In the genomic region with DNA sequence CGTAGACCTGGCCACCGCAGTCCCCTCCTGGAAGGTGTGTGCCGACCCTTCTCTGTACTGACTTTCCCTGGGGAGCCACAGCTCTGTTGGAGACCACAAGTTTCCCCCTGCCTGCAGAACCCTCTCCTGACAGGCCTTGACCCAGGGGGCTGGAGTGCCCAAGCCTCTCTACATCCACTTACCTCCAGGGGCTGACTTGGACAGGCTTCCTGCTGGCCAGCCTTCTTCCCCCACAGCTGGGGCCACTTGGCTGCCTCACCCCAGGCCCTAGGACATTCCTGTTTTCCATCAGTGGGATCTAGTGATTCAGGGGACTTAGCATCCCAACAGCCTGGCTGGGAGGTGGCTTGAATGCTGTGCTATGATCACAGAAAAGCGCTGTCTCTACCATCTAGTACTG, we compare ENCODE assay signal across 30 cellular contexts. TPM values are rescaled to one million over a fixed set of nuclear protein-coding genes. Genes with fewer than 3 reads are reported as not detected.
"Had no signal": no experiment of that assay in that cellular context is flagged by ENCODE, and none has a peak within 500 bp of the region (broad histone marks: within the 10 kb centered on the region; RNA-seq: fewer than 3 reads in every experiment).

No MANE protein-coding gene starts in this region.

- H3K4me1 Mint-ChIP-seq: activated CD4-positive, alpha-beta T cell treated with anti-CD3 and anti-CD28 coated beads, Interleukin-2, amount 10 ng/mL, durations not matched to agents 24 days and 14 days; activated naive CD4-positive, alpha-beta T cell treated with anti-CD3 and anti-CD28 coated beads, Interleukin-2, amount 50 U/mL, for 24 hours; activated naive CD8-positive, alpha-beta T cell treated with anti-CD3 and anti-CD28 coated beads, Interleukin-2, amount 50 U/mL, for 24 hours; activated T-helper 17 cell treated with anti-CD3 and anti-CD28 coated beads, Interleukin-2, amount 50 U/mL, for 72 hours; stimulated activated effector memory CD8-positive, alpha-beta T cell treated with anti-CD3 and anti-CD28 coated beads, Interleukin-12 subunit alpha, Interleukin-12 subunit beta, amount 100 ng/mL, for 72 hours; stimulated activated naive CD8-positive, alpha-beta T cell treated with anti-CD3 and anti-CD28 coated beads, Interleukin-15, amount 100 ng/mL, for 72 hours; T-helper 17 cell had no signal

- H3K36me3 ChIP-seq: pancreas, right lobe of liver had no signal

- ATAC-seq: activated naive CD8-positive, alpha-beta T cell treated with anti-CD3 and anti-CD28 coated beads, Interleukin-2, amount 50 U/mL, for 24 hours; activated T-helper 17 cell treated with anti-CD3 and anti-CD28 coated beads, Interleukin-2, amount 50 U/mL, for 72 hours; left lobe of liver; naive thymus-derived CD4-positive, alpha-beta T cell; pancreas; psoas muscle; right lobe of liver; SK-N-SH treated with all-trans-retinoic acid at 6 μM for 48 hours; stimulated activated effector memory CD8-positive, alpha-beta T cell treated with anti-CD3 and anti-CD28 coated beads, Interleukin-12 subunit alpha, Interleukin-12 subunit beta, amount 100 ng/mL, for 72 hours; stimulated activated naive CD8-positive, alpha-beta T cell treated with anti-CD3 and anti-CD28 coated beads, Interleukin-15, amount 100 ng/mL, for 72 hours; T-helper 17 cell had no signal

- H3K9me3 ChIP-seq: pancreas, psoas muscle, right lobe of liver had no signal

- H3K27ac ChIP-seq: epithelial cell of prostate, pancreas, psoas muscle, right lobe of liver, skin epidermis had no signal

- H3K9me3 Mint-ChIP-seq: activated CD4-positive, alpha-beta memory T cell treated with anti-CD3 and anti-CD28 coated beads for 36 hours; activated CD4-positive, alpha-beta T cell treated with anti-CD3 and anti-CD28 coated beads, Interleukin-2, amount 10 ng/mL, durations not matched to agents 24 days and 14 days; activated naive CD4-positive, alpha-beta T cell treated with anti-CD3 and anti-CD28 coated beads, Interleukin-2, amount 50 U/mL, for 24 hours; activated naive CD8-positive, alpha-beta T cell treated with anti-CD3 and anti-CD28 coated beads, Interleukin-2, amount 50 U/mL, for 24 hours; activated T-cell treated with anti-CD3 and anti-CD28 coated beads, Interleukin-2, amount 50 U/mL, for 24 hours; activated T-helper 17 cell treated with anti-CD3 and anti-CD28 coated beads, Interleukin-2, amount 50 U/mL, for 72 hours; dendritic cell treated with granulocyte-macrophage colony-stimulating factor and Interleukin-4, amounts not matched to agents 40 ng/mL and 50 ng/mL, for 4 days; naive thymus-derived CD4-positive, alpha-beta T cell; stimulated activated effector memory CD8-positive, alpha-beta T cell treated with anti-CD3 and anti-CD28 coated beads, Interleukin-12 subunit alpha, Interleukin-12 subunit beta, amount 100 ng/mL, for 72 hours; stimulated activated naive CD8-positive, alpha-beta T cell treated with anti-CD3 and anti-CD28 coated beads, Interleukin-15, amount 100 ng/mL, for 72 hours had no signal

- H3K27ac Mint-ChIP-seq: activated CD4-positive, alpha-beta memory T cell treated with anti-CD3 and anti-CD28 coated beads for 36 hours; activated CD4-positive, alpha-beta T cell treated with anti-CD3 and anti-CD28 coated beads, Interleukin-2, amount 10 ng/mL, durations not matched to agents 24 days and 14 days; activated naive CD4-positive, alpha-beta T cell treated with anti-CD3 and anti-CD28 coated beads, Interleukin-2, amount 50 U/mL, for 24 hours; activated naive CD8-positive, alpha-beta T cell treated with anti-CD3 and anti-CD28 coated beads, Interleukin-2, amount 50 U/mL, for 24 hours; activated T-cell treated with anti-CD3 and anti-CD28 coated beads, Interleukin-2, amount 50 U/mL, for 24 hours; activated T-helper 17 cell treated with anti-CD3 and anti-CD28 coated beads, Interleukin-2, amount 50 U/mL, for 72 hours; dendritic cell treated with granulocyte-macrophage colony-stimulating factor and Interleukin-4, amounts not matched to agents 40 ng/mL and 50 ng/mL, for 4 days; naive thymus-derived CD4-positive, alpha-beta T cell; stimulated activated effector memory CD8-positive, alpha-beta T cell treated with anti-CD3 and anti-CD28 coated beads, Interleukin-12 subunit alpha, Interleukin-12 subunit beta, amount 100 ng/mL, for 72 hours; T-helper 17 cell had no signal

- H3K4me1 ChIP-seq: pancreas, psoas muscle, right lobe of liver had no signal

- H3K4me3 ChIP-seq: lung, pancreas, psoas muscle, right lobe of liver, skin epidermis had no signal

- H3K27me3 Mint-ChIP-seq: activated CD4-positive, alpha-beta memory T cell treated with anti-CD3 and anti-CD28 coated beads for 36 hours; activated naive CD4-positive, alpha-beta T cell treated with anti-CD3 and anti-CD28 coated beads, Interleukin-2, amount 50 U/mL, for 24 hours; activated naive CD8-positive, alpha-beta T cell treated with anti-CD3 and anti-CD28 coated beads, Interleukin-2, amount 50 U/mL, for 24 hours; activated T-cell treated with anti-CD3 and anti-CD28 coated beads, Interleukin-2, amount 50 U/mL, for 24 hours; stimulated activated naive CD8-positive, alpha-beta T cell treated with anti-CD3 and anti-CD28 coated beads, Interleukin-15, amount 100 ng/mL, for 72 hours had no signal

- DNase-seq: activated CD4-positive, alpha-beta memory T cell treated with anti-CD3 and anti-CD28 coated beads for 36 hours; activated CD4-positive, alpha-beta T cell treated with anti-CD3 and anti-CD28 coated beads, Interleukin-2, amount 10 ng/mL, durations not matched to agents 24 days and 14 days; activated CD4-positive, CD25-positive, alpha-beta regulatory T cell treated with anti-CD3 and anti-CD28 coated beads, Interleukin-2, amount 50 U/mL, for 72 hours; activated CD8-positive, alpha-beta memory T cell treated with anti-CD3 and anti-CD28 coated beads, Interleukin-2, amount 50 U/mL, for 4 hours; activated gamma-delta T cell treated with Interleukin-2 at 50 U/mL for 16 hours; activated naive CD8-positive, alpha-beta T cell treated with anti-CD3 and anti-CD28 coated beads, Interleukin-2, amount 50 U/mL, for 24 hours; activated T-cell treated with anti-CD3 and anti-CD28 coated beads, Interleukin-2, amount 50 U/mL, for 24 hours; amygdala; central memory CD4-positive, alpha-beta T cell; head of caudate nucleus; kidney glomerular epithelial cell; naive thymus-derived CD4-positive, alpha-beta T cell; nucleus accumbens; pancreas; psoas muscle; right lobe of liver; stimulated activated CD4-positive, alpha-beta T cell treated with anti-CD3 and anti-CD28 coated beads, Interleukin-12 subunit alpha, Interleukin-12 subunit beta, amount 100 ng/mL, for 4 hours; stimulated activated CD4-positive, alpha-beta T cell treated with anti-CD3 and anti-CD28 coated beads, Interleukin-4, amount 100 ng/mL, for 1 hour; stimulated activated naive CD8-positive, alpha-beta T cell treated with anti-CD3 and anti-CD28 coated beads, Interleukin-15, amount 100 ng/mL, for 72 hours; T-helper 17 cell; trophoblast cell had no signal

- H3K4me3 Mint-ChIP-seq: activated CD4-positive, alpha-beta memory T cell treated with anti-CD3 and anti-CD28 coated beads for 36 hours; activated CD4-positive, alpha-beta T cell treated with anti-CD3 and anti-CD28 coated beads, Interleukin-2, amount 10 ng/mL, durations not matched to agents 24 days and 14 days; activated naive CD4-positive, alpha-beta T cell treated with anti-CD3 and anti-CD28 coated beads, Interleukin-2, amount 50 U/mL, for 24 hours; activated naive CD8-positive, alpha-beta T cell treated with anti-CD3 and anti-CD28 coated beads, Interleukin-2, amount 50 U/mL, for 24 hours; activated T-cell treated with anti-CD3 and anti-CD28 coated beads, Interleukin-2, amount 50 U/mL, for 24 hours; activated T-helper 17 cell treated with anti-CD3 and anti-CD28 coated beads, Interleukin-2, amount 50 U/mL, for 72 hours; dendritic cell treated with granulocyte-macrophage colony-stimulating factor and Interleukin-4, amounts not matched to agents 40 ng/mL and 50 ng/mL, for 4 days; naive thymus-derived CD4-positive, alpha-beta T cell; stimulated activated effector memory CD8-positive, alpha-beta T cell treated with anti-CD3 and anti-CD28 coated beads, Interleukin-12 subunit alpha, Interleukin-12 subunit beta, amount 100 ng/mL, for 72 hours; stimulated activated naive CD8-positive, alpha-beta T cell treated with anti-CD3 and anti-CD28 coated beads, Interleukin-15, amount 100 ng/mL, for 72 hours; T-helper 17 cell had no signal

- H3K27me3 ChIP-seq: pancreas, right lobe of liver had no signal

- H3K36me3 Mint-ChIP-seq: activated CD4-positive, alpha-beta memory T cell treated with anti-CD3 and anti-CD28 coated beads for 36 hours; activated naive CD4-positive, alpha-beta T cell treated with anti-CD3 and anti-CD28 coated beads, Interleukin-2, amount 50 U/mL, for 24 hours; naive thymus-derived CD4-positive, alpha-beta T cell; stimulated activated effector memory CD8-positive, alpha-beta T cell treated with anti-CD3 and anti-CD28 coated beads, Interleukin-12 subunit alpha, Interleukin-12 subunit beta, amount 100 ng/mL, for 72 hours had no signal

RNA-seq across cellular contexts. Expression of a gene that starts 23.6 kb away (rescaled TPM):
- total RNA-seq: T-helper 17 cell had no signal
- polyA plus RNA-seq: naive thymus-derived CD4-positive, alpha-beta T cell had no signal
